Comparison of ENCODE assay signal across 29 cellular contexts in genomic region chr3:73071952-73072351, GRCh38.
"Had no signal": no experiment of that assay in that cellular context is flagged by ENCODE, and none has a peak within 500 bp of the region (broad histone marks: within the 10 kb centered on the region; RNA-seq: fewer than 3 reads in every experiment).

No MANE protein-coding gene starts in this region.

- DNase-seq: activated CD4-positive, alpha-beta T cell treated with anti-CD3 and anti-CD28 coated beads, Interleukin-2, amount 50 U/mL, for 48 hours; activated CD8-positive, alpha-beta memory T cell treated with anti-CD3 and anti-CD28 coated beads, Interleukin-2, amount 50 U/mL, for 48 hours; activated gamma-delta T cell; activated T-cell treated with anti-CD3 and anti-CD28 coated beads, Interleukin-2, amount 50 U/mL, for 48 hours; colonic mucosa; dorsolateral prefrontal cortex; effector memory CD8-positive, alpha-beta T cell; foreskin melanocyte; hippocampal formation; left ventricle myocardium superior; midbrain; nephron progenitor cell; nucleus accumbens; posterior cingulate gyrus; stimulated activated CD4-positive, alpha-beta T cell treated with anti-CD3 and anti-CD28 coated beads, Interleukin-2, amount 100 ng/mL, for 48 hours; stimulated activated CD8-positive, alpha-beta memory T cell treated with anti-CD3 and anti-CD28 coated beads, Interleukin-4, amount 100 ng/mL, for 48 hours; stimulated activated naive CD4-positive, alpha-beta T cell; T-cell; T1000; testis; uterus had no signal

- FAIRE-seq: endothelial cell of umbilical vein, islet of Langerhans had no signal

- H3K36me3 Mint-ChIP-seq: activated naive CD4-positive, alpha-beta T cell treated with anti-CD3 and anti-CD28 coated beads, Interleukin-2, amount 50 U/mL, for 72 hours; T-cell; WTC11 had no signal

- H3K27me3 Mint-ChIP-seq: central memory CD8-positive, alpha-beta T cell; effector memory CD8-positive, alpha-beta T cell; T-cell had no signal

- H3K27me3 ChIP-seq: breast epithelium, colonic mucosa, dorsolateral prefrontal cortex, testis, uterus had no signal

- H3K4me3 Mint-ChIP-seq: central memory CD8-positive, alpha-beta T cell; effector memory CD8-positive, alpha-beta T cell; nephron progenitor cell; T-cell; WTC11 had no signal

- H3K27ac Mint-ChIP-seq: WTC11 had no signal

- H3K9me3 Mint-ChIP-seq: activated naive CD4-positive, alpha-beta T cell treated with anti-CD3 and anti-CD28 coated beads, Interleukin-2, amount 50 U/mL, for 72 hours; central memory CD8-positive, alpha-beta T cell; effector memory CD8-positive, alpha-beta T cell; nephron progenitor cell; T-cell; WTC11 had no signal

- H3K36me3 ChIP-seq: breast epithelium, colonic mucosa, uterus had no signal

- H3K27ac ChIP-seq: breast epithelium, colonic mucosa, dorsolateral prefrontal cortex, testis, uterus had no signal

- H3K9me3 ChIP-seq: breast epithelium, colonic mucosa, testis, uterus had no signal

- ATAC-seq: activated naive CD4-positive, alpha-beta T cell treated with anti-CD3 and anti-CD28 coated beads, Interleukin-2, amount 50 U/mL, for 72 hours; effector memory CD8-positive, alpha-beta T cell; esophagus mucosa; left ventricle myocardium superior; sciatic nerve; T-cell; WTC11 had no signal

- H3K4me3 ChIP-seq: breast epithelium, colonic mucosa, dorsolateral prefrontal cortex, testis, uterus had no signal

- H3K4me1 ChIP-seq: breast epithelium, colonic mucosa, uterus had no signal
